In genomic region chr12:53067074-53067992, GRCh38 we compare ENCODE assay signal across 15 cellular contexts. TPM values are rescaled to one million over a fixed set of nuclear protein-coding genes. Genes with fewer than 3 reads are reported as not detected.
A peak's percentile ranks its signal among the peaks of the same experiment; 100 is the strongest.
DNase-seq lines count a peak whose midpoint lies in the region; ATAC-seq and TF ChIP-seq lines count a peak whose summit lies in the region.
"Had no signal": no experiment of that assay in that cellular context is flagged by ENCODE, and none has a peak within 500 bp of the region (broad histone marks: within the 10 kb centered on the region; RNA-seq: fewer than 3 reads in every experiment).

No MANE protein-coding gene starts in this region.

- TF ChIP-seq CTCF in RWPE1 (conservative IDR thresholded peaks at IDR 0.05; ENCODE audit: low read depth), result no peak
- no peak for TF ChIP-seq CTCF in esophagus squamous epithelium (IDR thresholded peaks at IDR 0.05)

- H3K4me1 Mint-ChIP-seq in activated CD4-positive, alpha-beta T cell treated with anti-CD3 and anti-CD28 coated beads for 36 hours, result peaks cover 7% of the 10 kb centered on the region
- peaks cover 17 to 24% of the 10 kb centered on the region in 2 donors for H3K4me1 Mint-ChIP-seq in stimulated activated naive B cell treated with anti-CD40 and anti-IgM and Interleukin-4, amounts not matched to agents 10 μg/mL and 1 μg/mL and 100 μg/mL, for 72 hours

- CTCF ChIA-PET in activated CD4-positive, alpha-beta T cell treated with anti-CD3 and anti-CD28 coated beads for 36 hours (lab: Charles Lee), result interaction anchor here (0.8 to 15.8 kb wide), 9 partner anchors 13 to 131 kb away, joined by 3 to 277 read pairs (median 6); partner anchors contain the start of genes IGFBP6, SOAT2 and SPRYD3
- CTCF ChIA-PET in RWPE1 (lab: Yijun Ruan, JAX), result interaction anchor here (0.6 to 7.5 kb wide), 5 partner anchors 10 to 1253 kb away, joined by 3 to 132 read pairs (median 4); partner anchors contain the start of genes IGFBP6, SOAT2 and SPRYD3

- intact Hi-C loops in activated CD4-positive, alpha-beta T cell treated with anti-CD3 and anti-CD28 coated beads for 36 hours (cut with DNase I, micrococcal nuclease), result loop anchor here in 1 of 2 experiments (10.0 kb wide), 1 partner anchor 127 kb away; no protein-coding TSS in a partner anchor
- intact Hi-C loops in esophagus squamous epithelium (cut with DNase I), result loop anchor here (5.0 kb wide), 1 partner anchor 35 kb away; the partner anchor contains the start of gene SOAT2

- H3K4me3 Mint-ChIP-seq in activated CD4-positive, alpha-beta T cell treated with anti-CD3 and anti-CD28 coated beads for 36 hours, result no peak overlapping the region
- H3K4me3 Mint-ChIP-seq in stimulated activated naive B cell treated with anti-CD40 and anti-IgM and Interleukin-4, amounts not matched to agents 10 μg/mL and 1 μg/mL and 100 μg/mL, for 72 hours, result no peak overlapping the region
- H3K4me3 Mint-ChIP-seq: CD4-positive, alpha-beta memory T cell had no signal

- H3K27me3 ChIP-seq in esophagus squamous epithelium, result no peaks in the 10 kb centered on the region
- H3K27me3 ChIP-seq: SJCRH30 had no signal

- ATAC-seq in activated CD4-positive, alpha-beta T cell treated with anti-CD3 and anti-CD28 coated beads for 36 hours, result peak; percentile 45
- peak in 1 of 2 donors; percentile 25 for ATAC-seq in stimulated activated naive B cell treated with anti-CD40 and anti-IgM and Interleukin-4, amounts not matched to agents 10 μg/mL and 1 μg/mL and 100 μg/mL, for 72 hours (replicated peaks)
- no peak for ATAC-seq in HG03378 (IDR thresholded peaks at IDR 0.05; ENCODE audit: unreplicated experiment)
- ATAC-seq: left colon had no signal

- peaks cover 21% of the 10 kb centered on the region for H3K36me3 Mint-ChIP-seq in activated CD4-positive, alpha-beta T cell treated with anti-CD3 and anti-CD28 coated beads for 36 hours (ENCODE audit: low read depth)
- peaks cover 43 to 73% of the 10 kb centered on the region in 2 donors for H3K36me3 Mint-ChIP-seq in stimulated activated naive B cell treated with anti-CD40 and anti-IgM and Interleukin-4, amounts not matched to agents 10 μg/mL and 1 μg/mL and 100 μg/mL, for 72 hours

- H3K4me3 ChIP-seq in esophagus squamous epithelium, result no peak overlapping the region
- H3K4me3 ChIP-seq: prostate gland, SJCRH30 had no signal

- WGBS in esophagus squamous epithelium, 2 donors, result 71 to 84% methylated on average over 6 to 7 of the region's 7 CpGs

- TF ChIP-seq POLR2A in esophagus squamous epithelium (IDR thresholded peaks at IDR 0.05), result no peak

- POLR2A ChIA-PET in activated CD4-positive, alpha-beta T cell treated with anti-CD3 and anti-CD28 coated beads for 36 hours (lab: Charles Lee), result interaction anchor here (0.7 to 2.0 kb wide), 2 partner anchors 12 to 36 kb away, joined by 4 to 6 read pairs; partner anchors contain the start of genes SOAT2 and SPRYD3
- POLR2A ChIA-PET in RWPE1 (lab: Yijun Ruan, JAX; ENCODE audit: low non-redundant PET), result no interaction called here

- H3K9me3 Mint-ChIP-seq in activated CD4-positive, alpha-beta T cell treated with anti-CD3 and anti-CD28 coated beads for 36 hours (ENCODE audit: low read depth), result no peaks in the 10 kb centered on the region
- H3K9me3 Mint-ChIP-seq in stimulated activated naive B cell treated with anti-CD40 and anti-IgM and Interleukin-4, amounts not matched to agents 10 μg/mL and 1 μg/mL and 100 μg/mL, for 72 hours, result no peaks in the 10 kb centered on the region
- H3K9me3 Mint-ChIP-seq: CD4-positive, alpha-beta memory T cell had no signal

- no peaks in the 10 kb centered on the region for H3K9me3 ChIP-seq in esophagus squamous epithelium
- H3K9me3 ChIP-seq: prostate gland, SJCRH30 had no signal

- H3K36me3 ChIP-seq in esophagus squamous epithelium, result peaks cover 0 to 93% (median 12%) of the 10 kb centered on the region in 3 donors
- H3K36me3 ChIP-seq: SJCRH30 had no signal

- H3K27ac Mint-ChIP-seq in activated CD4-positive, alpha-beta T cell treated with anti-CD3 and anti-CD28 coated beads for 36 hours, result no peak overlapping the region
- H3K27ac Mint-ChIP-seq in stimulated activated naive B cell treated with anti-CD40 and anti-IgM and Interleukin-4, amounts not matched to agents 10 μg/mL and 1 μg/mL and 100 μg/mL, for 72 hours, result peak overlapping the region; percentile 86

- H3K4me1 ChIP-seq in esophagus squamous epithelium, result peaks cover 32 to 99% (median 74%) of the 10 kb centered on the region in 3 donors

- H3K27ac ChIP-seq in RWPE1 (peak overlapping the region; percentile 97), esophagus squamous epithelium (peak overlapping the region in 3 of 4 donors; percentile 76 to 84 (median 80))
- H3K27ac ChIP-seq: SJCRH30 had no signal

- peak; percentile 5 for DNase-seq in activated CD4-positive, alpha-beta T cell treated with anti-CD3 and anti-CD28 coated beads for 36 hours
- DNase-seq in activated CD4-positive, alpha-beta T cell treated with anti-CD3 and anti-CD28 coated beads, Interleukin-2, amount 50 U/mL, for 48 hours, result no peak
- DNase-seq in RWPE1 (ENCODE audit: low spot score) (no peak), esophagus squamous epithelium (lab: John Stamatoyannopoulos, UW) (no peak), GM19238 (ENCODE audit: insufficient read length, low spot score) (no peak), superior temporal gyrus (ENCODE audit: extremely low spot score) (no peak)
- DNase-seq in stimulated activated naive B cell treated with anti-CD40 and anti-IgM and Interleukin-4, amounts not matched to agents 10 μg/mL and 1 μg/mL and 100 μg/mL, for 72 hours, result no peak
- DNase-seq: 8988T, SJCRH30 had no signal

- no peaks in the 10 kb centered on the region for H3K27me3 Mint-ChIP-seq in activated CD4-positive, alpha-beta T cell treated with anti-CD3 and anti-CD28 coated beads for 36 hours
- H3K27me3 Mint-ChIP-seq in stimulated activated naive B cell treated with anti-CD40 and anti-IgM and Interleukin-4, amounts not matched to agents 10 μg/mL and 1 μg/mL and 100 μg/mL, for 72 hours, result no peaks in the 10 kb centered on the region
- H3K27me3 Mint-ChIP-seq: CD4-positive, alpha-beta memory T cell had no signal

RNA-seq across cellular contexts. Expression of gene SPRYD3, which starts 11.9 kb away (rescaled TPM):
- total RNA-seq in activated CD4-positive, alpha-beta T cell treated with anti-CD3 and anti-CD28 coated beads for 36 hours, result 10 to 100 TPM; 13.7 to 18.2 TPM
- total RNA-seq in esophagus squamous epithelium, result 10 to 100 TPM; 28.2 to 41.4 (median 29.2) TPM

RNA-seq across cellular contexts. Expression of gene TNS2, which starts 17.5 kb away (rescaled TPM):
- total RNA-seq in activated CD4-positive, alpha-beta T cell treated with anti-CD3 and anti-CD28 coated beads for 36 hours, result 1 to 10 TPM in 1 of 2 experiments, under 1 TPM in 1; 0.77 to 2.4 TPM
- total RNA-seq in esophagus squamous epithelium, result 10 to 100 TPM; 10.8 to 82.0 (median 20.8) TPM

RNA-seq across cellular contexts. Expression of gene IGFBP6, which starts 30.1 kb away (rescaled TPM):
- total RNA-seq in activated CD4-positive, alpha-beta T cell treated with anti-CD3 and anti-CD28 coated beads for 36 hours, result 1 to 10 TPM; 1.3 to 2.4 TPM
- 100 to 1,000 TPM in 2 of 4 donors, 10 to 100 TPM in 2; 34.5 to 506 (median 94.0) TPM for total RNA-seq in esophagus squamous epithelium

RNA-seq across cellular contexts. Expression of gene SOAT2, which starts 36.0 kb away (rescaled TPM):
- under 1 TPM; 0.57 to 0.79 TPM for total RNA-seq in activated CD4-positive, alpha-beta T cell treated with anti-CD3 and anti-CD28 coated beads for 36 hours
- total RNA-seq in esophagus squamous epithelium, result not detected
- total RNA-seq: left colon, myocyte, SJCRH30, urinary bladder had no signal

Comparison
In these comparisons a context has a peak if more than half of its experiments do, and no peak if none do; other contexts are left out.
1. RNA of gene IGFBP6, which starts 30.1 kb away (total RNA-seq): 34.5 to 506 TPM in esophagus squamous epithelium; 1.3 to 2.4 TPM in activated CD4-positive, alpha-beta T cell treated with anti-CD3 and anti-CD28 coated beads for 36 hours; every median in the first group is over 10 times any median in the second.